10 cellular contexts compared by ENCODE assay signal in the genomic region with DNA sequence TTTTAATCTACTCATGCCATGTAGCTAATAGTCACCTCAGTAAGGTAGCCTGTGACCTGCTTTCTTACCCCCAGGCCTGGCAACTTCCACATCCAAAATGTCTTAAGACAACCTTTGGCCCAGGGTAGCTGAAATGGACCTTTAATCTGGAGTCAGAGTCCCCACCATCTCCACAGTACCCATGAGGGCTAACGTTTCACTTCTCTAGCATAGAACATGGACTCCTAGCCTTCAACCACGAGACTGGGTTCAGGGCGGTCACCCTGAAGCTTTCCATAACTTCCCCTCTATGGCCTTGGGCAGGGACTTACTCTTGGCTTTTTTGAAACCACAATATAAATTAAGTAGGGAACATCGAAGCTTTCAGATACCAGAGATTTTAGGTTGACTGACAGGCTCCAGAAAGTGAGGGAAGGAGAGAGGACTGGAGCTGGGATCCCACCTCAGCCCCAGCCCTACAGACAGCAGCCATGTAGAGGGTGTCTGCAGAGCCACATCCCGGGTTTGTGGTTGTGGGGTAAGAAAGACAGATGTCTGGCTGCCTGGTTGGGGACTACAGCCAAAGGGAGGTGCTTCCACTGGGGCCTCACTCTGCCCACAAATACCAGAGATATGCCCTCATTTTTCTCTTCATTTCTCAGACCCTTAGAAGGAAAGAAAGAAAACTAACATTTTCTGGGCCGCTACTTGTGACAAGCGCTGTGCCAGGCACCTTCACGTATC. TPM values are rescaled to one million over a fixed set of nuclear protein-coding genes. Genes with fewer than 3 reads are reported as not detected.
DNase-seq lines count a peak whose midpoint lies in the region; ATAC-seq and TF ChIP-seq lines count a peak whose summit lies in the region.
"Had no signal": no experiment of that assay in that cellular context is flagged by ENCODE, and none has a peak within 500 bp of the region (broad histone marks: within the 10 kb centered on the region; RNA-seq: fewer than 3 reads in every experiment).

No MANE protein-coding gene starts in this region.

- peak overlapping the region; percentile 28 to 84 for H3K27ac ChIP-seq in testis

- CTCF ChIA-PET in activated CD8-positive, alpha-beta memory T cell treated with anti-CD3 and anti-CD28 coated beads, Interleukin-2, amount 10 ng/mL, durations not matched to agents 7 days and 5 days (lab: Charles Lee), result interaction anchor here (0.6 to 7.4 kb wide), 8 partner anchors 11 to 63 kb away, joined by 3 to 81 read pairs (median 4); partner anchors contain the start of genes CASTOR1 and RNF215

- DNase-seq in activated CD8-positive, alpha-beta memory T cell treated with anti-CD3 and anti-CD28 coated beads, Interleukin-2, amount 10 ng/mL, durations not matched to agents 7 days and 5 days, result peak; percentile 87
- no peak for DNase-seq in activated CD8-positive, alpha-beta memory T cell treated with anti-CD3 and anti-CD28 coated beads, Interleukin-2, amount 50 U/mL, for 4 hours
- peak; percentile 49 for DNase-seq in activated T-helper 1 cell treated with anti-CD3 and anti-CD28 coated beads, Interleukin-12 subunit alpha, Interleukin-12 subunit beta, Interleukin-2, Interleukin-4 antibody, amounts not matched to agents 30 ng/mL and 10 ng/mL and 1 ng/mL, durations not matched to agents 14 hours and 24 hours and 36 hours (ENCODE audit: low spot score)
- DNase-seq in iris pigment epithelial cell (ENCODE audit: low read depth), result peak; percentile 61
- no peak for DNase-seq in testis
- DNase-seq in activated CD4-positive, CD25-positive, alpha-beta regulatory T cell (lab: John Stamatoyannopoulos, UW), result no peak
- DNase-seq in germinal center (ENCODE audit: low spot score), result no peak
- DNase-seq in NCI-H146 treated with DMSO at 0.1 percent for 48 hours (lab: John Stamatoyannopoulos, UW; ENCODE audit: unreplicated experiment), result no peak

- no peaks in the 10 kb centered on the region for H3K27me3 Mint-ChIP-seq in activated CD8-positive, alpha-beta memory T cell treated with anti-CD3 and anti-CD28 coated beads, Interleukin-2, amount 10 ng/mL, durations not matched to agents 7 days and 5 days
- no peaks in the 10 kb centered on the region for H3K27me3 Mint-ChIP-seq in activated T-helper 1 cell treated with anti-CD3 and anti-CD28 coated beads, Interleukin-12 subunit alpha, Interleukin-12 subunit beta, Interleukin-2, Interleukin-4 antibody, amounts not matched to agents 30 ng/mL and 10 ng/mL and 1 ng/mL, durations not matched to agents 14 hours and 24 hours and 36 hours (ENCODE audit: insufficient read depth)

- no peaks in the 10 kb centered on the region for H3K9me3 Mint-ChIP-seq in activated CD8-positive, alpha-beta memory T cell treated with anti-CD3 and anti-CD28 coated beads, Interleukin-2, amount 10 ng/mL, durations not matched to agents 7 days and 5 days (ENCODE audit: low read depth)
- no peaks in the 10 kb centered on the region for H3K9me3 Mint-ChIP-seq in activated T-helper 1 cell treated with anti-CD3 and anti-CD28 coated beads, Interleukin-12 subunit alpha, Interleukin-12 subunit beta, Interleukin-2, Interleukin-4 antibody, amounts not matched to agents 30 ng/mL and 10 ng/mL and 1 ng/mL, durations not matched to agents 14 hours and 24 hours and 36 hours

- H3K4me3 ChIP-seq in testis, result no peak overlapping the region

- intact Hi-C loops in activated T-helper 1 cell treated with anti-CD3 and anti-CD28 coated beads, Interleukin-12 subunit alpha, Interleukin-12 subunit beta, Interleukin-2, Interleukin-4 antibody, amounts not matched to agents 30 ng/mL and 10 ng/mL and 1 ng/mL, durations not matched to agents 14 hours and 24 hours and 36 hours (cut with micrococcal nuclease), result no loop called here
- intact Hi-C loops in testis (cut with DNase I; ENCODE audit: low total_unique reads), result no loop called here

- peaks cover 35% of the 10 kb centered on the region for H3K36me3 Mint-ChIP-seq in activated CD8-positive, alpha-beta memory T cell treated with anti-CD3 and anti-CD28 coated beads, Interleukin-2, amount 10 ng/mL, durations not matched to agents 7 days and 5 days
- H3K36me3 Mint-ChIP-seq in activated T-helper 1 cell treated with anti-CD3 and anti-CD28 coated beads, Interleukin-12 subunit alpha, Interleukin-12 subunit beta, Interleukin-2, Interleukin-4 antibody, amounts not matched to agents 30 ng/mL and 10 ng/mL and 1 ng/mL, durations not matched to agents 14 hours and 24 hours and 36 hours (ENCODE audit: low read depth), result peaks cover 21% of the 10 kb centered on the region

- no peak for TF ChIP-seq POLR2A in testis (IDR thresholded peaks at IDR 0.05)

- ATAC-seq in activated CD8-positive, alpha-beta memory T cell treated with anti-CD3 and anti-CD28 coated beads, Interleukin-2, amount 10 ng/mL, durations not matched to agents 7 days and 5 days, result no peak

- peaks cover 52% of the 10 kb centered on the region for H3K4me1 ChIP-seq in testis

- no peaks in the 10 kb centered on the region for H3K36me3 ChIP-seq in testis (ENCODE audit: low read depth, missing control alignments)

- H3K4me3 Mint-ChIP-seq in activated CD8-positive, alpha-beta memory T cell treated with anti-CD3 and anti-CD28 coated beads, Interleukin-2, amount 10 ng/mL, durations not matched to agents 7 days and 5 days, result peak overlapping the region; percentile 88
- H3K4me3 Mint-ChIP-seq in activated T-helper 1 cell treated with anti-CD3 and anti-CD28 coated beads, Interleukin-12 subunit alpha, Interleukin-12 subunit beta, Interleukin-2, Interleukin-4 antibody, amounts not matched to agents 30 ng/mL and 10 ng/mL and 1 ng/mL, durations not matched to agents 14 hours and 24 hours and 36 hours, result peak overlapping the region; percentile 89

- H3K27ac Mint-ChIP-seq in activated CD8-positive, alpha-beta memory T cell treated with anti-CD3 and anti-CD28 coated beads, Interleukin-2, amount 10 ng/mL, durations not matched to agents 7 days and 5 days, result peak overlapping the region; percentile 80
- H3K27ac Mint-ChIP-seq in activated T-helper 1 cell treated with anti-CD3 and anti-CD28 coated beads, Interleukin-12 subunit alpha, Interleukin-12 subunit beta, Interleukin-2, Interleukin-4 antibody, amounts not matched to agents 30 ng/mL and 10 ng/mL and 1 ng/mL, durations not matched to agents 14 hours and 24 hours and 36 hours, result peak overlapping the region; percentile 44

- no peaks in the 10 kb centered on the region for H3K9me3 ChIP-seq in testis

- H3K4me1 Mint-ChIP-seq in activated CD8-positive, alpha-beta memory T cell treated with anti-CD3 and anti-CD28 coated beads, Interleukin-2, amount 10 ng/mL, durations not matched to agents 7 days and 5 days, result peaks cover 51% of the 10 kb centered on the region
- H3K4me1 Mint-ChIP-seq in activated T-helper 1 cell treated with anti-CD3 and anti-CD28 coated beads, Interleukin-12 subunit alpha, Interleukin-12 subunit beta, Interleukin-2, Interleukin-4 antibody, amounts not matched to agents 30 ng/mL and 10 ng/mL and 1 ng/mL, durations not matched to agents 14 hours and 24 hours and 36 hours (ENCODE audit: low read depth), result peaks cover 72% of the 10 kb centered on the region

- 50 to 59% methylated on average over 8 of the region's 8 CpGs for WGBS in testis, 2 donors

- no peak for TF ChIP-seq CTCF in testis (IDR thresholded peaks at IDR 0.05)

- no peaks in the 10 kb centered on the region for H3K27me3 ChIP-seq in testis

RNA-seq across cellular contexts. Expression of gene TBC1D10A, which starts 2.6 kb away (rescaled TPM):
- total RNA-seq in activated CD8-positive, alpha-beta memory T cell treated with anti-CD3 and anti-CD28 coated beads, Interleukin-2, amount 10 ng/mL, durations not matched to agents 7 days and 5 days, result 10 to 100 TPM; 32.2 to 48.1 TPM
- 17.3 and 24.9 TPM in 2 replicates for total RNA-seq in activated T-helper 1 cell treated with anti-CD3 and anti-CD28 coated beads, Interleukin-12 subunit alpha, Interleukin-12 subunit beta, Interleukin-2, Interleukin-4 antibody, amounts not matched to agents 30 ng/mL and 10 ng/mL and 1 ng/mL, durations not matched to agents 14 hours and 24 hours and 36 hours
- 10 to 100 TPM; 48.4 to 79.1 TPM for total RNA-seq in testis
- polyA plus RNA-seq in testis (ENCODE audit: insufficient read depth, low read depth, low replicate concordance), result 51.0 TPM

RNA-seq across cellular contexts. Expression of gene SF3A1, which starts 32.5 kb away (rescaled TPM):
- total RNA-seq in activated CD8-positive, alpha-beta memory T cell treated with anti-CD3 and anti-CD28 coated beads, Interleukin-2, amount 10 ng/mL, durations not matched to agents 7 days and 5 days, result 100 to 1,000 TPM; 214 to 267 TPM
- 308 and 310 TPM in 2 replicates for total RNA-seq in activated T-helper 1 cell treated with anti-CD3 and anti-CD28 coated beads, Interleukin-12 subunit alpha, Interleukin-12 subunit beta, Interleukin-2, Interleukin-4 antibody, amounts not matched to agents 30 ng/mL and 10 ng/mL and 1 ng/mL, durations not matched to agents 14 hours and 24 hours and 36 hours
- 100 to 1,000 TPM; 159 to 174 TPM for total RNA-seq in testis
- 272 TPM for polyA plus RNA-seq in testis (ENCODE audit: insufficient read depth, low read depth, low replicate concordance)

RNA-seq across cellular contexts. Expression of gene CCDC157, which starts 32.6 kb away (rescaled TPM):
- total RNA-seq in activated CD8-positive, alpha-beta memory T cell treated with anti-CD3 and anti-CD28 coated beads, Interleukin-2, amount 10 ng/mL, durations not matched to agents 7 days and 5 days, result 1 to 10 TPM; 4.9 to 6.2 TPM
- 2.4 and 3.0 TPM in 2 replicates for total RNA-seq in activated T-helper 1 cell treated with anti-CD3 and anti-CD28 coated beads, Interleukin-12 subunit alpha, Interleukin-12 subunit beta, Interleukin-2, Interleukin-4 antibody, amounts not matched to agents 30 ng/mL and 10 ng/mL and 1 ng/mL, durations not matched to agents 14 hours and 24 hours and 36 hours
- total RNA-seq in testis, result 10 to 100 TPM; 70.1 to 81.9 TPM
- 69.2 TPM for polyA plus RNA-seq in testis (ENCODE audit: insufficient read depth, low read depth, low replicate concordance)

RNA-seq across cellular contexts. Expression of gene CASTOR1, which starts 34.9 kb away (rescaled TPM):
- total RNA-seq in activated CD8-positive, alpha-beta memory T cell treated with anti-CD3 and anti-CD28 coated beads, Interleukin-2, amount 10 ng/mL, durations not matched to agents 7 days and 5 days, result 10 to 100 TPM in 1 of 2 experiments, 1 to 10 TPM in 1; 8.7 to 10.2 TPM
- 5.6 and 8.8 TPM in 2 replicates for total RNA-seq in activated T-helper 1 cell treated with anti-CD3 and anti-CD28 coated beads, Interleukin-12 subunit alpha, Interleukin-12 subunit beta, Interleukin-2, Interleukin-4 antibody, amounts not matched to agents 30 ng/mL and 10 ng/mL and 1 ng/mL, durations not matched to agents 14 hours and 24 hours and 36 hours
- total RNA-seq in testis, result 10 to 100 TPM; 36.7 to 71.4 TPM
- 32.8 TPM for polyA plus RNA-seq in testis (ENCODE audit: insufficient read depth, low read depth, low replicate concordance)

RNA-seq across cellular contexts. Expression of gene OSM, which starts 57.5 kb away (rescaled TPM):
- 100 to 1,000 TPM; 122 to 141 TPM for total RNA-seq in activated CD8-positive, alpha-beta memory T cell treated with anti-CD3 and anti-CD28 coated beads, Interleukin-2, amount 10 ng/mL, durations not matched to agents 7 days and 5 days
- total RNA-seq in activated T-helper 1 cell treated with anti-CD3 and anti-CD28 coated beads, Interleukin-12 subunit alpha, Interleukin-12 subunit beta, Interleukin-2, Interleukin-4 antibody, amounts not matched to agents 30 ng/mL and 10 ng/mL and 1 ng/mL, durations not matched to agents 14 hours and 24 hours and 36 hours, result 76.7 and 78.3 TPM in 2 replicates
- 1 to 10 TPM in 1 of 2 donors, not detected in 1; 1.6 TPM for total RNA-seq in testis
- polyA plus RNA-seq in testis (ENCODE audit: insufficient read depth, low read depth, low replicate concordance), result 0.69 TPM
- total RNA-seq: dermis blood vessel endothelial cell, H1 had no signal
- polyA plus RNA-seq: H1 had no signal

Comparison
In these comparisons a context has a peak if more than half of its experiments do, and no peak if none do; other contexts are left out.
1. DNase-seq: peak in activated CD8-positive, alpha-beta memory T cell treated with anti-CD3 and anti-CD28 coated beads, Interleukin-2, amount 10 ng/mL, durations not matched to agents 7 days and 5 days (single experiment), activated T-helper 1 cell treated with anti-CD3 and anti-CD28 coated beads, Interleukin-12 subunit alpha, Interleukin-12 subunit beta, Interleukin-2, Interleukin-4 antibody, amounts not matched to agents 30 ng/mL and 10 ng/mL and 1 ng/mL, durations not matched to agents 14 hours and 24 hours and 36 hours (single experiment) and iris pigment epithelial cell (single experiment); none in activated CD8-positive, alpha-beta memory T cell treated with anti-CD3 and anti-CD28 coated beads, Interleukin-2, amount 50 U/mL, for 4 hours (single experiment), testis (single experiment), activated CD4-positive, CD25-positive, alpha-beta regulatory T cell (0 of 4), germinal center (single experiment) and NCI-H146 treated with DMSO at 0.1 percent for 48 hours (single experiment).
2. RNA of gene CCDC157, which starts 32.6 kb away (total RNA-seq): 70.1 to 81.9 TPM in testis; 4.9 to 6.2 TPM in activated CD8-positive, alpha-beta memory T cell treated with anti-CD3 and anti-CD28 coated beads, Interleukin-2, amount 10 ng/mL, durations not matched to agents 7 days and 5 days and 2.4 to 3.0 TPM in activated T-helper 1 cell treated with anti-CD3 and anti-CD28 coated beads, Interleukin-12 subunit alpha, Interleukin-12 subunit beta, Interleukin-2, Interleukin-4 antibody, amounts not matched to agents 30 ng/mL and 10 ng/mL and 1 ng/mL, durations not matched to agents 14 hours and 24 hours and 36 hours; every median in the first group is over 4 times any median in the second.